In the genomic region with DNA sequence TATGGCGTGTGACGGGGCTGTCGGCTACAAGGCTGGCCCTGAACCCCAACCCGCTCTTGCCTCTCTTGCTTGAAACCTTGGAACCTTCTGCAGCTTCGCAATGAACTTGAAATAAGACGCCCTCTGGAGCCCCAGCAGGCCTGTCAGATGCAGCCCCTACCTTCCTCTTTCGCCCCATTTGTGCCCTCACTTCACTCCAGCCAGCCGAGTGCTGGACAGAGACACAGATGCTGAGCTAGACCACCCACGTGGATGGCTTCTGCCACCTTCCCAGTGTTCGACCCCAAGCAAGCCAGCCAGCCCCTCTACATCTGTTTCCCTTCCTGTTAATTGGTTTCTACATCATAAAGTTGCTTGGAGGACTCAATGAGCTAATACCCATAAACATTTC, we compare ENCODE assay signal across 32 cellular contexts. TPM values are rescaled to one million over a fixed set of nuclear protein-coding genes. Genes with fewer than 3 reads are reported as not detected.
DNase-seq lines count a peak whose midpoint lies in the region; FAIRE-seq and TF ChIP-seq lines count a peak whose summit lies in the region.
"Had no signal": no experiment of that assay in that cellular context is flagged by ENCODE, and none has a peak within 500 bp of the region (broad histone marks: within the 10 kb centered on the region; RNA-seq: fewer than 3 reads in every experiment).

No MANE protein-coding gene starts in this region.

- H3K4me3 Mint-ChIP-seq in activated naive CD4-positive, alpha-beta T cell treated with anti-CD3 and anti-CD28 coated beads, Interleukin-2, amount 50 U/mL, for 24 hours = peak overlapping the region; percentile 27
- no peak overlapping the region for H3K4me3 Mint-ChIP-seq in activated naive CD4-positive, alpha-beta T cell treated with anti-CD3 and anti-CD28 coated beads for 36 hours
- H3K4me3 Mint-ChIP-seq: B cell; CD8-positive, alpha-beta T cell; stimulated activated naive CD8-positive, alpha-beta T cell treated with anti-CD3 and anti-CD28 coated beads, Interleukin-15, Interleukin-2, amounts not matched to agents 100 ng/mL and 50 ng/mL, for 24 hours had no signal

- no peaks in the 10 kb centered on the region for H3F3A ChIP-seq in GM23248 (ENCODE audit: insufficient read depth)

- dilution Hi-C loops in mammary epithelial cell (cut with HindIII; ENCODE audit: low sequenced_read_pairs) = no loop called here

- no peaks in the 10 kb centered on the region for H3K36me3 Mint-ChIP-seq in activated naive CD4-positive, alpha-beta T cell treated with anti-CD3 and anti-CD28 coated beads, Interleukin-2, amount 50 U/mL, for 24 hours
- no peaks in the 10 kb centered on the region for H3K36me3 Mint-ChIP-seq in activated naive CD4-positive, alpha-beta T cell treated with anti-CD3 and anti-CD28 coated beads for 36 hours (ENCODE audit: low read depth)
- H3K36me3 Mint-ChIP-seq: CD8-positive, alpha-beta T cell had no signal

- H3K23ac ChIP-seq in mesendoderm (ENCODE audit: low read length) = no peak overlapping the region

- H4K20me1 ChIP-seq in mammary epithelial cell (ENCODE audit: insufficient read depth, low read length) (no peaks in the 10 kb centered on the region), GM23248 (ENCODE audit: insufficient read depth) (no peaks in the 10 kb centered on the region)

- H3K9me2 ChIP-seq in GM23248 (ENCODE audit: insufficient read depth) = no peaks in the 10 kb centered on the region

- no peak overlapping the region for H2BK5ac ChIP-seq in mesendoderm (ENCODE audit: low read length)

- no peak overlapping the region for H4K8ac ChIP-seq in mesendoderm (ENCODE audit: low read depth, low read length)

- no peaks in the 10 kb centered on the region for H3K79me1 ChIP-seq in mesendoderm (ENCODE audit: low read length)

- no peak overlapping the region for H3K27ac Mint-ChIP-seq in activated naive CD4-positive, alpha-beta T cell treated with anti-CD3 and anti-CD28 coated beads, Interleukin-2, amount 50 U/mL, for 24 hours
- no peak overlapping the region for H3K27ac Mint-ChIP-seq in activated naive CD4-positive, alpha-beta T cell treated with anti-CD3 and anti-CD28 coated beads for 36 hours
- H3K27ac Mint-ChIP-seq: B cell; CD8-positive, alpha-beta T cell; stimulated activated naive CD8-positive, alpha-beta T cell treated with anti-CD3 and anti-CD28 coated beads, Interleukin-15, Interleukin-2, amounts not matched to agents 100 ng/mL and 50 ng/mL, for 24 hours had no signal

- H3K4me1 ChIP-seq in mammary epithelial cell (ENCODE audit: insufficient read depth, low read length) = peaks cover 20% of the 10 kb centered on the region
- H3K4me1 ChIP-seq in mesendoderm (ENCODE audit: control insufficient read depth, low read depth, low read length) = no peaks in the 10 kb centered on the region
- no peaks in the 10 kb centered on the region for H3K4me1 ChIP-seq in GM23248 (ENCODE audit: insufficient read depth)
- H3K4me1 ChIP-seq: colonic mucosa, lower lobe of right lung had no signal

- H3K4me2 ChIP-seq in mammary epithelial cell (ENCODE audit: insufficient read depth, low read depth, low read length) (peak overlapping the region; percentile 33), mesendoderm (ENCODE audit: low read length) (no peak overlapping the region), GM23248 (ENCODE audit: unreplicated experiment) (no peak overlapping the region)

- H3K18ac ChIP-seq in mesendoderm (ENCODE audit: low read length) = no peak overlapping the region

- H3K27me3 ChIP-seq in mammary epithelial cell (ENCODE audit: insufficient read depth, low read length) (peaks cover 2% of the 10 kb centered on the region), mesendoderm (ENCODE audit: insufficient read depth, low read length, poor library complexity) (no peaks in the 10 kb centered on the region), GM23248 (replicated peaks; ENCODE audit: insufficient read depth) (peaks cover 10% of the 10 kb centered on the region; the same call in 1 of the 2 replicates)
- H3K27me3 ChIP-seq: colonic mucosa, MG63, testis had no signal

- CTCF ChIA-PET in activated naive CD4-positive, alpha-beta T cell treated with anti-CD3 and anti-CD28 coated beads for 36 hours (lab: Charles Lee) = interaction anchor here (1.2 to 2.9 kb wide), 3 partner anchors 19 to 30 kb away, joined by 6 to 17 read pairs (median 11); no protein-coding TSS in a partner anchor
- CTCF ChIA-PET in mammary epithelial cell (lab: Charles Lee; ENCODE audit: low non-redundant PET) = no interaction called here

- whole genome bisulfite sequencing in mammary epithelial cell (ENCODE audit: low coverage, missing lambda C conversion rate) = 82% methylated on average over 9 of the region's 10 CpGs
- no CpG with 5 or more reads among the region's 10 CpGs for WGBS in mesendoderm (ENCODE audit: extremely low coverage, insufficient coverage, low lambda C conversion rate)
- WGBS in GM23248 (ENCODE audit: low coverage in 1 of 2, low lambda C conversion rate in 2 of 2, missing lambda C conversion rate in 2 of 2), 2 experiments = 56 to 61% methylated on average over 10 of the region's 10 CpGs

- H3K4me3 ChIP-seq in mammary epithelial cell (replicated peaks in 1 of 3; ENCODE audit: insufficient read depth in 1 of 3, low read depth in 2 of 3, low read length in 3 of 3) = no peak overlapping the region
- H3K4me3 ChIP-seq in mesendoderm (ENCODE audit: low read length) = no peak overlapping the region
- H3K4me3 ChIP-seq in GM23248 = no peak overlapping the region
- H3K4me3 ChIP-seq: colonic mucosa, lower lobe of right lung, MG63, spleen, testis had no signal

- no peaks in the 10 kb centered on the region for H3K9me3 Mint-ChIP-seq in activated naive CD4-positive, alpha-beta T cell treated with anti-CD3 and anti-CD28 coated beads, Interleukin-2, amount 50 U/mL, for 24 hours
- H3K9me3 Mint-ChIP-seq in activated naive CD4-positive, alpha-beta T cell treated with anti-CD3 and anti-CD28 coated beads for 36 hours = no peaks in the 10 kb centered on the region
- H3K9me3 Mint-ChIP-seq: CD8-positive, alpha-beta T cell; stimulated activated naive CD8-positive, alpha-beta T cell treated with anti-CD3 and anti-CD28 coated beads, Interleukin-15, Interleukin-2, amounts not matched to agents 100 ng/mL and 50 ng/mL, for 24 hours had no signal

- H2BK120ac ChIP-seq in mesendoderm (ENCODE audit: low read depth, low read length) = no peak overlapping the region

- intact Hi-C loops in activated naive CD4-positive, alpha-beta T cell treated with anti-CD3 and anti-CD28 coated beads for 36 hours (cut with micrococcal nuclease) = no loop called here
- intact Hi-C loops in mammary epithelial cell (cut with micrococcal nuclease) = loop anchor here (1.0 kb wide), 1 partner anchor 40 kb away; no protein-coding TSS in a partner anchor

- H3K36me3 ChIP-seq in mammary epithelial cell (ENCODE audit: insufficient read depth, low read length) (no peaks in the 10 kb centered on the region), mesendoderm (ENCODE audit: control insufficient read depth, insufficient read depth, low read length) (no peaks in the 10 kb centered on the region), GM23248 (ENCODE audit: low read depth) (no peaks in the 10 kb centered on the region)
- H3K36me3 ChIP-seq: colonic mucosa, lower lobe of right lung had no signal

- peaks cover 12% of the 10 kb centered on the region for H3K4me1 Mint-ChIP-seq in activated naive CD4-positive, alpha-beta T cell treated with anti-CD3 and anti-CD28 coated beads, Interleukin-2, amount 50 U/mL, for 24 hours
- peaks cover 10% of the 10 kb centered on the region for H3K4me1 Mint-ChIP-seq in activated naive CD4-positive, alpha-beta T cell treated with anti-CD3 and anti-CD28 coated beads for 36 hours (ENCODE audit: low read depth)

- no peak overlapping the region for H2BK15ac ChIP-seq in mesendoderm (replicated peaks; ENCODE audit: low read depth)

- H2AK5ac ChIP-seq in mesendoderm (ENCODE audit: low read length) = no peak overlapping the region

- no peak for DNase-seq in activated naive CD4-positive, alpha-beta T cell treated with anti-CD3 and anti-CD28 coated beads for 36 hours
- no peak for DNase-seq in mammary epithelial cell
- DNase-seq in mesendoderm = peak; percentile 7
- DNase-seq in DMS53 (lab: John Stamatoyannopoulos, UW) = no peak
- DNase-seq in GM23248 = no peak
- no peak for DNase-seq in RCC 7860 (ENCODE audit: low spot score)
- DNase-seq: activated CD4-positive, alpha-beta T cell treated with anti-CD3 and anti-CD28 coated beads for 48 hours; activated CD8-positive, alpha-beta memory T cell treated with anti-CD3 and anti-CD28 coated beads for 24 hours; activated gamma-delta T cell; activated T-cell treated with anti-CD3 and anti-CD28 coated beads for 4 hours; CD8-positive, alpha-beta T cell; colonic mucosa; effector memory CD4-positive, alpha-beta T cell; KG1; lower lobe of right lung; MG63; NCI-H2029 treated with DMSO at 0.1 percent for 48 hours; NCI-H524; NK-92 treated with Interleukin-12 subunit alpha and Interleukin-12 subunit beta, amount 100 ng/mL, for 24 hours; PC-3; right cardiac atrium; Right ventricle myocardium superior; spleen; stimulated activated CD4-positive, alpha-beta T cell treated with anti-CD3 and anti-CD28 coated beads, Interleukin-2, amount 100 ng/mL, for 24 hours; T-helper 9 cell; testis had no signal

- H3K27me3 Mint-ChIP-seq in activated naive CD4-positive, alpha-beta T cell treated with anti-CD3 and anti-CD28 coated beads, Interleukin-2, amount 50 U/mL, for 24 hours = no peaks in the 10 kb centered on the region
- H3K27me3 Mint-ChIP-seq in activated naive CD4-positive, alpha-beta T cell treated with anti-CD3 and anti-CD28 coated beads for 36 hours (ENCODE audit: low read depth) = no peaks in the 10 kb centered on the region

- no peak overlapping the region for H3K56ac ChIP-seq in mesendoderm (ENCODE audit: low read length)

- BruUV-seq in mammary epithelial cell (replicated peaks; lab: Mats Ljungman, UMichigan) = no TSS peak

- H3K79me2 ChIP-seq in mammary epithelial cell (ENCODE audit: insufficient read depth, low read length) (no peaks in the 10 kb centered on the region), mesendoderm (ENCODE audit: control insufficient read depth, insufficient read depth, low read length) (no peaks in the 10 kb centered on the region), GM23248 (ENCODE audit: insufficient read depth) (no peaks in the 10 kb centered on the region)

- no peak overlapping the region for H3K4ac ChIP-seq in mesendoderm (ENCODE audit: low read depth, low read length)

- H3K9ac ChIP-seq in mammary epithelial cell (ENCODE audit: insufficient read depth, low read length) (no peak overlapping the region), mesendoderm (ENCODE audit: low read length) (no peak overlapping the region), GM23248 (no peak overlapping the region)

- FAIRE-seq in RCC 7860 (lab: Jason Lieb, UNC) = no peak
- FAIRE-seq: astrocyte, HTR-8/SVneo had no signal

- H3K9me3 ChIP-seq in mammary epithelial cell (replicated peaks; ENCODE audit: insufficient read depth, low read length) (no peaks in the 10 kb centered on the region), GM23248 (ENCODE audit: low read depth) (no peaks in the 10 kb centered on the region)
- H3K9me3 ChIP-seq: colonic mucosa, lower lobe of right lung, MG63, spleen, testis had no signal

- TF ChIP-seq CTCF in mammary epithelial cell (conservative IDR thresholded peaks at IDR 0.05 in 1 of 2, IDR thresholded peaks at IDR 0.05 in 1 of 2; ENCODE audit: extremely low read depth in 1 of 2, insufficient read depth in 1 of 2, low read depth in 1 of 2, low read length in 2 of 2) = no peak

- in situ Hi-C loops in mammary epithelial cell (cut with MboI; ENCODE audit: low sequenced_read_pairs in 2 of 2) = loop anchor here in 1 of 2 donors (25.0 kb wide), 1 partner anchor 168 kb away; a partner anchor contains a TSS
- in situ Hi-C loops in GM23248 (cut with MboI) = no loop called here

- H4K5ac ChIP-seq in mesendoderm (ENCODE audit: low read length) = no peak overlapping the region

- H2AFZ ChIP-seq in mammary epithelial cell (ENCODE audit: low read depth, low read length) = no peak overlapping the region
- H2AFZ ChIP-seq in GM23248 = no peak overlapping the region

- no peak overlapping the region for H3K27ac ChIP-seq in mammary epithelial cell (ENCODE audit: insufficient read depth, low read depth, low read length)
- H3K27ac ChIP-seq in mesendoderm (ENCODE audit: low read depth, low read length) = no peak overlapping the region
- H3K27ac ChIP-seq in GM23248 = no peak overlapping the region
- H3K27ac ChIP-seq: colonic mucosa, lower lobe of right lung, testis, VCaP had no signal

RNA-seq across cellular contexts. Expression of a gene that starts 23.8 kb away (rescaled TPM):
- 100 to 1,000 TPM; 205 to 212 TPM for total RNA-seq in activated naive CD4-positive, alpha-beta T cell treated with anti-CD3 and anti-CD28 coated beads for 36 hours
- 10 to 100 TPM; 17.2 to 85.7 TPM for total RNA-seq in mammary epithelial cell
- polyA plus RNA-seq in mammary epithelial cell (75.0 TPM), GM23248 (2016; fragmentation: Nextera tagmentation; extraction: Ambion mirVana) (67.7 and 70.4 TPM in 2 replicates)
- 32.0 TPM for polyA minus RNA-seq in mammary epithelial cell
- polyA plus RNA-seq in mesendoderm (2013, experiment 1 of 2) = 204 TPM
- polyA plus RNA-seq in mesendoderm (2013, experiment 2 of 2) = 202 TPM
- 29.3 and 35.2 TPM in 2 replicates for total RNA-seq in GM23248 (2014; rRNA removed; shearing (Covaris generic))

RNA-seq across cellular contexts. Expression of a gene that starts 41.5 kb away (rescaled TPM):
- 10 to 100 TPM; 13.1 to 15.3 TPM for total RNA-seq in activated naive CD4-positive, alpha-beta T cell treated with anti-CD3 and anti-CD28 coated beads for 36 hours
- total RNA-seq in mammary epithelial cell = 10 to 100 TPM; 51.7 to 81.2 TPM
- polyA plus RNA-seq in mammary epithelial cell (68.4 TPM), GM23248 (2016; fragmentation: Nextera tagmentation; extraction: Ambion mirVana) (142 TPM in 2 replicates)
- 23.9 TPM for polyA minus RNA-seq in mammary epithelial cell
- 47.1 TPM for polyA plus RNA-seq in mesendoderm (2013, experiment 1 of 2)
- 48.2 TPM for polyA plus RNA-seq in mesendoderm (2013, experiment 2 of 2)
- 98.7 and 98.9 TPM in 2 replicates for total RNA-seq in GM23248 (2014; rRNA removed; shearing (Covaris generic))
